In genomic region chr17:4536742-4537411, GRCh38 we compare ENCODE assay signal across 13 cellular contexts. TPM values are rescaled to one million over a fixed set of nuclear protein-coding genes. Genes with fewer than 3 reads are reported as not detected.
DNase-seq lines count a peak whose midpoint lies in the region; ATAC-seq and TF ChIP-seq lines count a peak whose summit lies in the region.
"Had no signal": no experiment of that assay in that cellular context is flagged by ENCODE, and none has a peak within 500 bp of the region (broad histone marks: within the 10 kb centered on the region; RNA-seq: fewer than 3 reads in every experiment).

No MANE protein-coding gene starts in this region.

- H3K27me3 ChIP-seq in left lung (no peaks in the 10 kb centered on the region), testis (no peaks in the 10 kb centered on the region), SK-N-SH (ENCODE audit: insufficient read depth) (no peaks in the 10 kb centered on the region)
- H3K27me3 ChIP-seq: adrenal gland had no signal

- H2AFZ ChIP-seq in SK-N-SH (ENCODE audit: low read depth) = no peak overlapping the region

- no peaks in the 10 kb centered on the region for H3K9me2 ChIP-seq in SK-N-SH

- H3K4me1 ChIP-seq in left lung (peaks cover 10 to 90% of the 10 kb centered on the region in 2 donors), testis (peaks cover 41% of the 10 kb centered on the region), SK-N-SH (ENCODE audit: control insufficient read depth in 1 of 2, insufficient read depth in 2 of 2, low read depth in 1 of 2, low read length in 1 of 2) (peaks cover 0 to 31% of the 10 kb centered on the region in 2 experiments; a peak in 1 of 4 replicates)

- POLR2A ChIA-PET in SK-N-SH (lab: Yijun Ruan, JAX) = interaction anchor here (0.6 to 1.6 kb wide), 3 partner anchors 15 to 113 kb away, joined by 3 to 8 read pairs (median 4); no protein-coding TSS in a partner anchor

- 47 to 62% methylated on average over 16 to 18 of the region's 18 CpGs for WGBS in testis, 2 donors
- WGBS in SK-N-SH (ENCODE audit: low lambda C conversion rate) = 90% methylated on average over 16 of the region's 18 CpGs

- H3K4me3 ChIP-seq in cardiac fibroblast (replicated peaks in 1 of 2; ENCODE audit: low read depth in 2 of 2, low read length in 2 of 2) (no peak overlapping the region), left lung (no peak overlapping the region), testis (no peak overlapping the region), SK-N-SH (ENCODE audit: low read depth in 2 of 2, low read length in 1 of 2) (no peak overlapping the region)
- H3K4me3 ChIP-seq: adrenal gland had no signal

- peak; percentile 4 for ATAC-seq in left lung
- ATAC-seq: PC-3 had no signal

- H3K36me3 ChIP-seq in left lung (peaks cover 0 to 55% of the 10 kb centered on the region in 2 donors), testis (ENCODE audit: low read depth, missing control alignments) (no peaks in the 10 kb centered on the region), SK-N-SH (replicated peaks in 1 of 2; ENCODE audit: control insufficient read depth in 1 of 2, insufficient read depth in 2 of 2, low read length in 1 of 2) (peaks cover 3 to 38% of the 10 kb centered on the region in 2 experiments)

- no peaks in the 10 kb centered on the region for H4K20me1 ChIP-seq in SK-N-SH (ENCODE audit: insufficient read depth)

- DNase-seq in HT-29 (ENCODE audit: low spot score) = peak; percentile 38
- peak; percentile 75 to 77 for DNase-seq in cardiac fibroblast (ENCODE audit: low read depth in 2 of 2)
- no peak for DNase-seq in left lung
- DNase-seq in testis = peak; percentile 63
- DNase-seq in NCI-H146 (lab: John Stamatoyannopoulos, UW) = no peak
- no peak for DNase-seq in middle frontal gyrus (ENCODE audit: extremely low spot score, low spot score)
- no peak for DNase-seq in SK-N-SH
- DNase-seq: activated CD4-positive, CD25-positive, alpha-beta regulatory T cell treated with anti-CD3 and anti-CD28 coated beads, Interleukin-2, amount 50 U/mL, for 72 hours; nephron progenitor cell; PC-3 had no signal

- H3K9me3 ChIP-seq in left lung (no peaks in the 10 kb centered on the region), testis (no peaks in the 10 kb centered on the region), SK-N-SH (no peaks in the 10 kb centered on the region)
- H3K9me3 ChIP-seq: adrenal gland had no signal

- H3K79me2 ChIP-seq in SK-N-SH (ENCODE audit: insufficient read depth) = no peaks in the 10 kb centered on the region

- no peak overlapping the region for H3K9ac ChIP-seq in SK-N-SH

- no peak for TF ChIP-seq POLR2A in testis (IDR thresholded peaks at IDR 0.05)

- no peak for TF ChIP-seq CTCF in cardiac fibroblast (IDR thresholded peaks at IDR 0.05; ENCODE audit: low read depth, low read length)
- TF ChIP-seq CTCF in left lung (IDR thresholded peaks at IDR 0.05) = no peak
- no peak for TF ChIP-seq CTCF in testis (IDR thresholded peaks at IDR 0.05)
- no peak for TF ChIP-seq CTCF in SK-N-SH (IDR thresholded peaks at IDR 0.05)

- H3K4me2 ChIP-seq in SK-N-SH = no peak overlapping the region

- CTCF ChIA-PET in SK-N-SH (lab: Yijun Ruan, JAX) = interaction anchor here (0.6 to 2.2 kb wide), 4 partner anchors 13 to 116 kb away, joined by 3 to 11 read pairs (median 6); partner anchors contain the start of gene MYBBP1A

- intact Hi-C loops in left lung (cut with DNase I) = no loop called here
- intact Hi-C loops in testis (cut with DNase I; ENCODE audit: low total_unique reads) = no loop called here

- TF ChIP-seq EP300 in SK-N-SH (IDR thresholded peaks at IDR 0.05; ENCODE audit: borderline replicate concordance in 1 of 2, low read depth in 1 of 2, low read length in 1 of 2) = no peak

- TF ChIP-seq RAD21 in SK-N-SH (IDR thresholded peaks at IDR 0.05; ENCODE audit: low read length) = no peak

- H3K27ac ChIP-seq in left lung (peak overlapping the region; percentile 48 to 74), testis (peak overlapping the region; percentile 30 to 39), SK-N-SH (ENCODE audit: low read depth in 2 of 2, low read length in 1 of 2) (no peak overlapping the region)

- no peaks in the 10 kb centered on the region for H3F3A ChIP-seq in SK-N-SH (replicated peaks; ENCODE audit: insufficient read depth)

TF ChIP-seq in SK-N-SH, 30 proteins besides CTCF, POLR2A, EP300 and RAD21:
- TF ChIP-seq SIN3A (IDR thresholded peaks at IDR 0.05; ENCODE audit: borderline replicate concordance, low read depth, low read length) (no peak), FOXJ3 (CRISPR knock-in tag; IDR thresholded peaks at IDR 0.05) (no peak), MXI1 (IDR thresholded peaks at IDR 0.05; ENCODE audit: low read depth, low read length) (no peak), GATA2 (CRISPR knock-in tag; IDR thresholded peaks at IDR 0.05) (no peak), ZBTB33 (IDR thresholded peaks at IDR 0.05; ENCODE audit: borderline replicate concordance, low read depth) (no peak), USF1 (IDR thresholded peaks at IDR 0.05; ENCODE audit: borderline replicate concordance, low read depth) (no peak), NFIC (IDR thresholded peaks at IDR 0.05; ENCODE audit: borderline replicate concordance) (no peak), RFX5 (IDR thresholded peaks at IDR 0.05; ENCODE audit: low read length) (no peak), NRF1 (IDR thresholded peaks at IDR 0.05; ENCODE audit: low read depth, low read length) (no peak), YY1 (IDR thresholded peaks at IDR 0.05; ENCODE audit: low read depth) (no peak), FOSL2 (IDR thresholded peaks at IDR 0.05; ENCODE audit: borderline replicate concordance, low read depth) (no peak), TAF1 (IDR thresholded peaks at IDR 0.05; ENCODE audit: borderline replicate concordance, low read depth, low read length) (no peak), RCOR1 (IDR thresholded peaks at IDR 0.05; ENCODE audit: low read length) (no peak), ELF1 (IDR thresholded peaks at IDR 0.05) (no peak)

RNA-seq across cellular contexts. Expression of gene MYBBP1A, which starts 18.3 kb away (rescaled TPM):
- total RNA-seq in HT-29 (2014; rRNA removed; shearing (Covaris generic)) = 136 and 177 TPM in 2 replicates
- total RNA-seq in left lung (10 to 100 TPM; 34.7 to 53.8 TPM), testis (10 to 100 TPM; 74.1 to 78.9 TPM)
- polyA plus RNA-seq in testis (ENCODE audit: insufficient read depth, low read depth, low replicate concordance) (32.9 TPM), SK-N-SH (2012; rRNA removed) (74.7 and 93.0 TPM in 2 replicates)
- polyA plus RNA-seq in SK-N-SH (2012; cell fraction: cytosol; rRNA removed) = 32.8 and 40.9 TPM in 2 replicates
- polyA plus RNA-seq in SK-N-SH (2012; cell fraction: nucleus; rRNA removed) = 264 and 287 TPM in 2 replicates

RNA-seq across cellular contexts. Expression of gene GGT6, which starts 23.5 kb away (rescaled TPM):
- total RNA-seq in HT-29 (2014; rRNA removed; shearing (Covaris generic)) = 4.8 and 7.0 TPM in 2 replicates
- 10 to 100 TPM in 1 of 2 donors, 1 to 10 TPM in 1; 1.8 to 17.4 TPM for total RNA-seq in left lung
- 1 to 10 TPM; 3.8 to 5.9 TPM for total RNA-seq in testis
- 2.5 TPM for polyA plus RNA-seq in testis (ENCODE audit: insufficient read depth, low read depth, low replicate concordance)
- polyA plus RNA-seq in SK-N-SH (2012; rRNA removed) = not detected in 2 replicates
- not detected in 2 replicates for polyA plus RNA-seq in SK-N-SH (2012; cell fraction: cytosol; rRNA removed)
- not detected in 2 replicates for polyA plus RNA-seq in SK-N-SH (2012; cell fraction: nucleus; rRNA removed)
- total RNA-seq: G401, MCF 10A, PC-3 had no signal

RNA-seq across cellular contexts. Expression of gene SPNS2, which starts 38.2 kb away (rescaled TPM):
- 172 and 193 TPM in 2 replicates for total RNA-seq in HT-29 (2014; rRNA removed; shearing (Covaris generic))
- total RNA-seq in left lung (10 to 100 TPM; 36.7 to 52.4 TPM), testis (1 to 10 TPM; 6.7 to 8.0 TPM)
- polyA plus RNA-seq in testis (ENCODE audit: insufficient read depth, low read depth, low replicate concordance) (11.5 TPM), SK-N-SH (2012; rRNA removed) (0.08 TPM in 1 of 2 replicates, not detected in the other)
- 0.05 and 0.08 TPM in 2 replicates for polyA plus RNA-seq in SK-N-SH (2012; cell fraction: cytosol; rRNA removed)
- polyA plus RNA-seq in SK-N-SH (2012; cell fraction: nucleus; rRNA removed) = 0.14 and 0.19 TPM in 2 replicates
- total RNA-seq: MCF 10A had no signal

RNA-seq across cellular contexts. Expression of gene SMTNL2, which starts 47.5 kb away (rescaled TPM):
- not detected in 2 replicates for total RNA-seq in HT-29 (2014; rRNA removed; shearing (Covaris generic))
- total RNA-seq in left lung = 1 to 10 TPM; 5.5 to 5.7 TPM
- total RNA-seq in testis = 1 to 10 TPM; 2.6 to 4.3 TPM
- 6.9 TPM for polyA plus RNA-seq in testis (ENCODE audit: insufficient read depth, low read depth, low replicate concordance)
- not detected in 2 replicates for polyA plus RNA-seq in SK-N-SH (2012; rRNA removed)
- not detected in 2 replicates for polyA plus RNA-seq in SK-N-SH (2012; cell fraction: cytosol; rRNA removed)
- polyA plus RNA-seq in SK-N-SH (2012; cell fraction: nucleus; rRNA removed) = not detected in 2 replicates
- total RNA-seq: G401, MCF 10A, PC-3 had no signal

Comparison
In these comparisons a context has a peak if more than half of its experiments do, and no peak if none do; other contexts are left out.
1. DNase-seq: peak in HT-29 (single experiment), cardiac fibroblast (2 of 2) and testis (single experiment); none in left lung (0 of 2), NCI-H146 (single experiment), middle frontal gyrus (single experiment) and SK-N-SH (single experiment).
2. H3K27ac ChIP-seq: peak in left lung (2 of 2) and testis (2 of 2); none in SK-N-SH (0 of 2).
3. RNA of gene SPNS2, which starts 38.2 kb away (total RNA-seq): 172 to 193 TPM in HT-29 and 36.7 to 52.4 TPM in left lung; 6.7 to 8.0 TPM in testis; every median in the first group is over 4 times any median in the second.